ENCODE assay signal across 11 cellular contexts in genomic region chr11:2837096-2837601, GRCh38. TPM values are rescaled to one million over a fixed set of nuclear protein-coding genes. Genes with fewer than 3 reads are reported as not detected.
DNase-seq lines count a peak whose midpoint lies in the region; ATAC-seq and TF ChIP-seq lines count a peak whose summit lies in the region.
"Had no signal": no experiment of that assay in that cellular context is flagged by ENCODE, and none has a peak within 500 bp of the region (broad histone marks: within the 10 kb centered on the region; RNA-seq: fewer than 3 reads in every experiment).

No MANE protein-coding gene starts in this region.

- H4K20me1 ChIP-seq in osteoblast (ENCODE audit: insufficient read depth, low read length), result no peaks in the 10 kb centered on the region

- H3K27me3 ChIP-seq in Peyer's patch, result no peaks in the 10 kb centered on the region
- H3K27me3 ChIP-seq in osteoblast (ENCODE audit: insufficient read depth, low read length), result peaks cover 17% of the 10 kb centered on the region

- H3K4me2 ChIP-seq in osteoblast (ENCODE audit: insufficient read depth, low read length), result no peak overlapping the region

- H3K4me1 ChIP-seq in Peyer's patch, result no peaks in the 10 kb centered on the region
- H3K4me1 ChIP-seq in osteoblast (ENCODE audit: insufficient read depth, low read length), result no peaks in the 10 kb centered on the region

- peaks cover 0 to 8% of the 10 kb centered on the region in 2 donors for H3K27me3 Mint-ChIP-seq in stimulated activated naive B cell treated with anti-CD40 and anti-IgM and Interleukin-4, amounts not matched to agents 10 μg/mL and 1 μg/mL and 100 μg/mL, for 72 hours

- H3K4me1 Mint-ChIP-seq in stimulated activated naive B cell treated with anti-CD40 and anti-IgM and Interleukin-4, amounts not matched to agents 10 μg/mL and 1 μg/mL and 100 μg/mL, for 72 hours, result no peaks in the 10 kb centered on the region

- no peaks in the 10 kb centered on the region for H3K36me3 Mint-ChIP-seq in stimulated activated naive B cell treated with anti-CD40 and anti-IgM and Interleukin-4, amounts not matched to agents 10 μg/mL and 1 μg/mL and 100 μg/mL, for 72 hours

- DNase-seq in COLO668 (lab: John Stamatoyannopoulos, UW; ENCODE audit: unreplicated experiment), result peak; percentile 7
- peak; percentile 22 to 71 (median 64) for DNase-seq in Peyer's patch
- DNase-seq in fibroblast of villous mesenchyme (ENCODE audit: low read depth), result peak; percentile 74
- peak; percentile 96 for DNase-seq in osteoblast (ENCODE audit: insufficient read length, low spot score, missing footprints)
- DNase-seq in stimulated activated naive B cell treated with anti-CD40 and anti-IgM and Interleukin-4, amounts not matched to agents 10 μg/mL and 1 μg/mL and 100 μg/mL, for 72 hours, result no peak
- no peak for DNase-seq in midbrain (lab: John Stamatoyannopoulos, UW)

- H3K9me3 ChIP-seq in Peyer's patch (no peaks in the 10 kb centered on the region), osteoblast (ENCODE audit: low read depth, low read length) (no peaks in the 10 kb centered on the region)

- no peaks in the 10 kb centered on the region for H3K36me3 ChIP-seq in Peyer's patch
- no peaks in the 10 kb centered on the region for H3K36me3 ChIP-seq in osteoblast (ENCODE audit: insufficient read depth, low read length)

- TF ChIP-seq POLR2A in Peyer's patch (IDR thresholded peaks at IDR 0.05), result no peak

- H3K27ac Mint-ChIP-seq in stimulated activated naive B cell treated with anti-CD40 and anti-IgM and Interleukin-4, amounts not matched to agents 10 μg/mL and 1 μg/mL and 100 μg/mL, for 72 hours, result no peak overlapping the region
- H3K27ac Mint-ChIP-seq: dendritic cell treated with granulocyte-macrophage colony-stimulating factor and Interleukin-4, amounts not matched to agents 40 ng/mL and 50 ng/mL, for 4 days; T-helper 2 cell treated with Interferon-gamma antibody and Interleukin-4, amounts not matched to agents 5 μg/mL and 100 μg/mL, for 36 hours had no signal

- ATAC-seq in stimulated activated naive B cell treated with anti-CD40 and anti-IgM and Interleukin-4, amounts not matched to agents 10 μg/mL and 1 μg/mL and 100 μg/mL, for 72 hours (replicated peaks), result no peak
- ATAC-seq in HG02970 (IDR thresholded peaks at IDR 0.05; ENCODE audit: low FRiP score, unreplicated experiment) (no peak), HG03039 (IDR thresholded peaks at IDR 0.05; ENCODE audit: unreplicated experiment) (no peak)

- TF ChIP-seq CTCF in Peyer's patch (IDR thresholded peaks at IDR 0.05) (peak in 2 of 6 experiments; percentile 5 to 29), fibroblast of villous mesenchyme (IDR thresholded peaks at IDR 0.05; ENCODE audit: insufficient read depth, low read depth, low read length) (peak; percentile 52), osteoblast (IDR thresholded peaks at IDR 0.05; ENCODE audit: extremely low read depth, low read depth, low read length) (peak; percentile 13)

- H3K4me3 ChIP-seq in Peyer's patch, result no peak overlapping the region
- no peak overlapping the region for H3K4me3 ChIP-seq in fibroblast of villous mesenchyme (ENCODE audit: low read depth, low read length)
- no peak overlapping the region for H3K4me3 ChIP-seq in osteoblast (ENCODE audit: insufficient read depth, low read length)

- H2AFZ ChIP-seq in osteoblast (ENCODE audit: low read length), result no peak overlapping the region

- no peaks in the 10 kb centered on the region for H3K9me3 Mint-ChIP-seq in stimulated activated naive B cell treated with anti-CD40 and anti-IgM and Interleukin-4, amounts not matched to agents 10 μg/mL and 1 μg/mL and 100 μg/mL, for 72 hours
- H3K9me3 Mint-ChIP-seq: dendritic cell treated with granulocyte-macrophage colony-stimulating factor and Interleukin-4, amounts not matched to agents 40 ng/mL and 50 ng/mL, for 4 days; T-helper 2 cell treated with Interferon-gamma antibody and Interleukin-4, amounts not matched to agents 5 μg/mL and 100 μg/mL, for 36 hours had no signal

- no peak overlapping the region for H3K4me3 Mint-ChIP-seq in stimulated activated naive B cell treated with anti-CD40 and anti-IgM and Interleukin-4, amounts not matched to agents 10 μg/mL and 1 μg/mL and 100 μg/mL, for 72 hours
- H3K4me3 Mint-ChIP-seq: dendritic cell treated with granulocyte-macrophage colony-stimulating factor and Interleukin-4, amounts not matched to agents 40 ng/mL and 50 ng/mL, for 4 days; T-helper 2 cell treated with Interferon-gamma antibody and Interleukin-4, amounts not matched to agents 5 μg/mL and 100 μg/mL, for 36 hours had no signal

- H3K79me2 ChIP-seq in osteoblast (ENCODE audit: insufficient read depth, low read length), result no peaks in the 10 kb centered on the region

- H3K27ac ChIP-seq in Peyer's patch, result no peak overlapping the region
- H3K27ac ChIP-seq in osteoblast (ENCODE audit: low read depth, low read length), result no peak overlapping the region
- H3K27ac ChIP-seq: HL-60 had no signal

RNA-seq across cellular contexts. Expression of gene CDKN1C, which starts 48.4 kb away (rescaled TPM):
- total RNA-seq in Peyer's patch, result 10 to 100 TPM in 2 of 4 donors, 1 to 10 TPM in 2; 6.1 to 22.3 (median 11.1) TPM
- total RNA-seq in fibroblast of villous mesenchyme, result 3.9 and 8.7 TPM in 2 replicates
- total RNA-seq in osteoblast, result 10.9 and 13.3 TPM in 2 replicates

Comparison
In these comparisons a context has a peak if more than half of its experiments do, and no peak if none do; other contexts are left out.
1. DNase-seq: peak in COLO668 (single experiment), Peyer's patch (3 of 3), fibroblast of villous mesenchyme (single experiment) and osteoblast (single experiment); none in stimulated activated naive B cell treated with anti-CD40 and anti-IgM and Interleukin-4, amounts not matched to agents 10 μg/mL and 1 μg/mL and 100 μg/mL, for 72 hours (single experiment) and midbrain (single experiment).